23 cellular contexts compared by ENCODE assay signal in the genomic region with DNA sequence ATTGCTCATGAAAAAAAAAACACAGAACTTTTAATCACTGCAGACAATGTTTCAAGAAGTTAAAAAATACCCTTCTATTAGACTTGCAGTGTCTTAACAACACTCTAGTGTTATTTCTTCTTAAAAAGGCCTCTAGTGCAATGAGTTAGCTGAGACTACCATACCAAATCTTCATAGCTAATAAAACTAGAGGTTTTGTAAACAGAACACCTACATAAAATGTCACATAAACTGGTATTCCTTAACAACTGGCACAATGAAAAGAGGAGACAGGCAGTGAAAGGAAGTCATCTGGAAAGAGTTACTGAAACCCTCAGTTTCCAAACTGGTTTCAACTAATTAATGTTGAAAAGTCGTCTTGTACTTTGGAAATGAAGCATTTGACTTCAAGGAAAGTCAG.
DNase-seq lines count a peak whose midpoint lies in the region; ATAC-seq, FAIRE-seq and TF ChIP-seq lines count a peak whose summit lies in the region.
"Had no signal": no experiment of that assay in that cellular context is flagged by ENCODE, and none has a peak within 500 bp of the region (broad histone marks: within the 10 kb centered on the region; RNA-seq: fewer than 3 reads in every experiment).

No MANE protein-coding gene starts in this region.

- ATAC-seq in left colon (peak; percentile 80), foreskin keratinocyte (no peak), right cardiac atrium (no peak)
- ATAC-seq: A549, GM23338 had no signal

- H3K4me3 Mint-ChIP-seq in nephron progenitor cell = no peak overlapping the region
- H3K4me3 Mint-ChIP-seq: CD14-positive monocyte; CD4-positive, alpha-beta T cell; CD8-positive, alpha-beta memory T cell; GM23338 had no signal

- intact Hi-C loops in left colon (cut with DNase I, micrococcal nuclease) = no loop called here
- intact Hi-C loops in right cardiac atrium (cut with DNase I) = loop anchor here in 1 of 4 donors (10.0 kb wide), 1 partner anchor 51 kb away; no protein-coding TSS in a partner anchor

- TF ChIP-seq CTCF in LNCaP clone FGC (IDR thresholded peaks at IDR 0.05; ENCODE audit: control insufficient read depth, extremely low read depth, insufficient read depth) = no peak
- TF ChIP-seq CTCF in nephron progenitor cell (IDR thresholded peaks at IDR 0.05) = no peak
- no peak for TF ChIP-seq CTCF in foreskin keratinocyte (conservative IDR thresholded peaks at IDR 0.05)

- no peaks in the 10 kb centered on the region for H3K27me3 Mint-ChIP-seq in nephron progenitor cell (ENCODE audit: low read depth, poor library complexity)
- H3K27me3 Mint-ChIP-seq: CD4-positive, alpha-beta T cell; CD8-positive, alpha-beta memory T cell had no signal

- no peaks in the 10 kb centered on the region for H3K9me3 ChIP-seq in right cardiac atrium (ENCODE audit: control insufficient read depth, low read length)
- H3K9me3 ChIP-seq: A549; BE2C; BLaER1 treated with 17β-estradiol and CSF1 and Interleukin-3, amounts not matched to agents 10 nM and 100 nM; HAP-1 had no signal

- DNase-seq in GM19239 (ENCODE audit: insufficient read length, low spot score) (no peak), LNCaP clone FGC (ENCODE audit: low read depth) (peak; percentile 51), left colon (no peak), nephron progenitor cell (no peak), islet precursor cell (no peak), foreskin keratinocyte (no peak), DMS 273 treated with DMSO at 0.1 percent for 48 hours (lab: John Stamatoyannopoulos, UW) (no peak), right cardiac atrium (no peak)
- DNase-seq: 8988T; ACHN; AML-193; BE2C; CD4-positive, alpha-beta T cell; CD8-positive, alpha-beta memory T cell; DMS53; DMS79 treated with DMSO at 0.1 percent for 48 hours; GF-D8 had no signal

- no peaks in the 10 kb centered on the region for H3K27me3 ChIP-seq in foreskin keratinocyte
- no peaks in the 10 kb centered on the region for H3K27me3 ChIP-seq in right cardiac atrium (ENCODE audit: control insufficient read depth, insufficient read depth)
- H3K27me3 ChIP-seq: BE2C; BLaER1 treated with 17β-estradiol and CSF1 and Interleukin-3, amounts not matched to agents 10 nM and 100 nM had no signal

- H3K4me3 ChIP-seq in LNCaP clone FGC (ENCODE audit: low read depth, low read length) = no peak overlapping the region
- H3K4me3 ChIP-seq in right cardiac atrium (ENCODE audit: low read length) = no peak overlapping the region
- H3K4me3 ChIP-seq: A549; BLaER1 treated with 17β-estradiol and CSF1 and Interleukin-3, amounts not matched to agents 10 nM and 100 nM; GM23338; HAP-1 had no signal

- WGBS in right cardiac atrium = 74% methylated on average over 1 of the region's 1 CpG

- FAIRE-seq in GM19239 (lab: Jason Lieb, UNC) = peak; percentile 44
- FAIRE-seq: A549, D721Med had no signal

- no peaks in the 10 kb centered on the region for H3K4me1 ChIP-seq in foreskin keratinocyte
- no peaks in the 10 kb centered on the region for H3K4me1 ChIP-seq in right cardiac atrium (ENCODE audit: control insufficient read depth, insufficient read depth, low read length)
- H3K4me1 ChIP-seq: A549 had no signal

- H3K9me3 Mint-ChIP-seq in nephron progenitor cell = peaks cover 9% of the 10 kb centered on the region
- H3K9me3 Mint-ChIP-seq: CD4-positive, alpha-beta T cell; CD8-positive, alpha-beta memory T cell; GM23338 had no signal

- H3K27ac ChIP-seq in foreskin keratinocyte = no peak overlapping the region
- no peak overlapping the region for H3K27ac ChIP-seq in right cardiac atrium (ENCODE audit: low read length)
- H3K27ac ChIP-seq: A549; BLaER1 treated with 17β-estradiol and CSF1 and Interleukin-3, amounts not matched to agents 10 nM and 100 nM had no signal

- peaks cover 9% of the 10 kb centered on the region for H3K36me3 Mint-ChIP-seq in nephron progenitor cell (ENCODE audit: low read depth)
- H3K36me3 Mint-ChIP-seq: CD14-positive monocyte; CD8-positive, alpha-beta memory T cell had no signal

- H3K27ac Mint-ChIP-seq in nephron progenitor cell = peak overlapping the region; percentile 89
- H3K27ac Mint-ChIP-seq: CD4-positive, alpha-beta T cell; CD8-positive, alpha-beta memory T cell; GM23338 had no signal

- H3K4me1 Mint-ChIP-seq in nephron progenitor cell = peaks cover 12% of the 10 kb centered on the region
- H3K4me1 Mint-ChIP-seq: CD14-positive monocyte; CD8-positive, alpha-beta memory T cell had no signal
